In the genomic region with DNA sequence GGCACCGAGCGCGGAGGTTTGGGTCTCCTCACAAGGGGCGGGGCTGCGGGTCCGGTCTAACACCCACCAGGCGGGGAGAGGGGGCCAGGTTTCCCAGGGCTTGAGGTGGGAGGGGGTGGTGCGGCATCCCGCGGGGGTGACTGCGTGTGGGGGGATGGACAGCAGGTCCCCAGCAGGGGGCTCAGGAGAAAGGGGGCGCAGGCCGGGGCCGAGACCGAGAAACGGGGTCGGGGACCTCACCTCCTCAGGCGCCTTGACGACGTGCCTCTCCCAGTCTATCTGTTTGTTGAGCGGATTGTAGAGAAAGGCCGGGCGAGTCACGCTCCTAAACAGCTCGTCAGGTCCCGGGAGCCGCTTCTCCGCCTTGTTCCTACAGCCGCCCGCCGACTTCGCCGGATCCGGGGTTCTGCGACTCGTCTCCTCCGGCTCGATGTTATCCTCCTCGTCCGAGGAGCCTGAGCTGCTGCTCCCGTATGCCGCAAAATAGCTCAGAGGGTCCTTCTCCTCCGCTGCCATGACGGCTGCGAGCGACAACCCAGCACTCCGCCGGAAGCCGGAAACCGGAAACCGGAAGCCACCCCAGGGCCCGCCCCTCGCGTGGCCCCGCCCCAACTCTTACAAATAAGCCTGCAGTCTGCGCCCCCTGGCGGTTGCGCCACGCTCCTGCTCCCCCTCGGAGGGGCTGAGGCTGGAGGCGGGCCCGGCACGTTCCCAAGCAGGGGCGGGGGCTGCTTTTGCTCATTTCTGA, we compare ENCODE assay signal across 1 cellular context.
TF ChIP-seq lines count a peak whose summit lies in the region.

Gene C1orf52 (minus strand): TSS at position 545 of the 748 bp plus-strand sequence. CDS start 29 bp downstream, at position 516.

TF ChIP-seq in K562, 482 proteins besides CTCF, POLR2A, EP300 and RAD21 (continued from another document and continues in another):
- TF ChIP-seq CHD7 (IDR thresholded peaks at IDR 0.05; ENCODE audit: low read depth, low read length) (no peak), RBM17 (IDR thresholded peaks at IDR 0.05; ENCODE audit: borderline replicate concordance, low read depth, low read length) (no peak), ZNF384 (IDR thresholded peaks at IDR 0.05; ENCODE audit: low read depth, low read length) (no peak), ELF1 (tag; IDR thresholded peaks at IDR 0.05) (peak; percentile 90), SRF (CRISPR knock-in tag; IDR thresholded peaks at IDR 0.05) (no peak), ZNF707 (CRISPR knock-in tag; conservative IDR thresholded peaks at IDR 0.05) (no peak), ZNF699 (CRISPR knock-in tag; IDR thresholded peaks at IDR 0.05; ENCODE audit: insufficient replicate concordance) (no peak), ZNF134 (CRISPR knock-in tag; conservative IDR thresholded peaks at IDR 0.05) (no peak), BACH1 (tag; IDR thresholded peaks at IDR 0.05) (no peak), GABPA (tag; conservative IDR thresholded peaks at IDR 0.05; ENCODE audit: low read depth) (peak; percentile 97), DEAF1 (CRISPR knock-in tag; IDR thresholded peaks at IDR 0.05) (peak; percentile 47; the same call in 1 of the 2 replicates), ARID1B (IDR thresholded peaks at IDR 0.05) (no peak), PHF20 (IDR thresholded peaks at IDR 0.05; ENCODE audit: partially characterized antibody) (peak; percentile 86), ZNF507 (tag; conservative IDR thresholded peaks at IDR 0.05) (no peak), ELF4 (CRISPR knock-in tag; IDR thresholded peaks at IDR 0.05) (peak; percentile 72; the same call in 1 of the 2 replicates), ARNT (IDR thresholded peaks at IDR 0.05) (no peak), ZBTB40 (IDR thresholded peaks at IDR 0.05) (peak; percentile 96), ZBTB40 (CRISPR knock-in tag; IDR thresholded peaks at IDR 0.05) (no peak), NR1H2 (CRISPR knock-in tag; IDR thresholded peaks at IDR 0.05) (0 out of 2 replicates have a peak, but pooled peaks have one; percentile 29), RFX5 (IDR thresholded peaks at IDR 0.05; ENCODE audit: low read depth, low read length) (no peak), COPS2 (conservative IDR thresholded peaks at IDR 0.05) (no peak)
- TF ChIP-seq, protein P1, sequence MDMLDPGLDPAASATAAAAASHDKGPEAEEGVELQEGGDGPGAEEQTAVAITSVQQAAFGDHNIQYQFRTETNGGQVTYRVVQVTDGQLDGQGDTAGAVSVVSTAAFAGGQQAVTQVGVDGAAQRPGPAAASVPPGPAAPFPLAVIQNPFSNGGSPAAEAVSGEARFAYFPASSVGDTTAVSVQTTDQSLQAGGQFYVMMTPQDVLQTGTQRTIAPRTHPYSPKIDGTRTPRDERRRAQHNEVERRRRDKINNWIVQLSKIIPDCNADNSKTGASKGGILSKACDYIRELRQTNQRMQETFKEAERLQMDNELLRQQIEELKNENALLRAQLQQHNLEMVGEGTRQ (CRISPR knock-in tag; IDR thresholded peaks at IDR 0.05) = no peak
- TF ChIP-seq, protein P2, sequence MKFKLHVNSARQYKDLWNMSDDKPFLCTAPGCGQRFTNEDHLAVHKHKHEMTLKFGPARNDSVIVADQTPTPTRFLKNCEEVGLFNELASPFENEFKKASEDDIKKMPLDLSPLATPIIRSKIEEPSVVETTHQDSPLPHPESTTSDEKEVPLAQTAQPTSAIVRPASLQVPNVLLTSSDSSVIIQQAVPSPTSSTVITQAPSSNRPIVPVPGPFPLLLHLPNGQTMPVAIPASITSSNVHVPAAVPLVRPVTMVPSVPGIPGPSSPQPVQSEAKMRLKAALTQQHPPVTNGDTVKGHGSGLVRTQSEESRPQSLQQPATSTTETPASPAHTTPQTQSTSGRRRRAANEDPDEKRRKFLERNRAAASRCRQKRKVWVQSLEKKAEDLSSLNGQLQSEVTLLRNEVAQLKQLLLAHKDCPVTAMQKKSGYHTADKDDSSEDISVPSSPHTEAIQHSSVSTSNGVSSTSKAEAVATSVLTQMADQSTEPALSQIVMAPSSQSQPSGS (CRISPR knock-in tag; IDR thresholded peaks at IDR 0.05) = no peak
